ENCODE assay signal across 20 cellular contexts in genomic region chr20:35978041-35978513, GRCh38. TPM values are rescaled to one million over a fixed set of nuclear protein-coding genes. Genes with fewer than 3 reads are reported as not detected.
DNase-seq lines count a peak whose midpoint lies in the region; ATAC-seq, FAIRE-seq and TF ChIP-seq lines count a peak whose summit lies in the region.
"Had no signal": no experiment of that assay in that cellular context is flagged by ENCODE, and none has a peak within 500 bp of the region (broad histone marks: within the 10 kb centered on the region; RNA-seq: fewer than 3 reads in every experiment).

No MANE protein-coding gene starts in this region.

- no peak for TF ChIP-seq RAD21 in GM12878 (IDR thresholded peaks at IDR 0.05; ENCODE audit: insufficient read depth, low read depth, low read length)

- peaks cover 7% of the 10 kb centered on the region for H3K27me3 Mint-ChIP-seq in memory B cell

- no peaks in the 10 kb centered on the region for H3K4me1 ChIP-seq in GM12878 (ENCODE audit: control insufficient read depth, insufficient read depth, low read length)
- H3K4me1 ChIP-seq: parathyroid adenoma had no signal

- no peak for TF ChIP-seq CTCF in NB4 (IDR thresholded peaks at IDR 0.05; ENCODE audit: low read depth, low read length)
- TF ChIP-seq CTCF in GM12878 (IDR thresholded peaks at IDR 0.05 in 2 of 3, conservative IDR thresholded peaks at IDR 0.05 in 1 of 3; ENCODE audit: control insufficient read depth in 2 of 3, extremely low read depth in 1 of 3, insufficient read depth in 1 of 3, low read depth in 3 of 3, low read length in 3 of 3), result no peak

- RAD21 ChIA-PET in GM12878 (lab: Charles Lee; ENCODE audit: unreplicated experiment), result interaction anchor here (1.1 kb wide), 1 partner anchor 168 kb away, joined by 3 read pairs; no protein-coding TSS in a partner anchor

- POLR2A ChIA-PET in GM12878 (lab: Charles Lee), result no interaction called here

- SMC1A ChIA-PET in GM12878 (lab: Charles Lee; ENCODE audit: uncharacterized antibody, unreplicated experiment), result interaction anchor here (1.9 kb wide), 1 partner anchor 12 kb away, joined by 4 read pairs; no protein-coding TSS in a partner anchor

- TF ChIP-seq POLR2A in NB4 (IDR thresholded peaks at IDR 0.05; ENCODE audit: extremely low read depth, insufficient read length) (no peak), GM12878 (IDR thresholded peaks at IDR 0.05; ENCODE audit: low read depth, low read length) (no peak)

- no peak overlapping the region for H3K9ac ChIP-seq in GM12878 (ENCODE audit: control insufficient read depth, insufficient read depth, low read length)
- H3K9ac ChIP-seq: parathyroid adenoma had no signal

- no peak overlapping the region for H3K4me3 ChIP-seq in NB4 (ENCODE audit: low read depth, low read length)
- H3K4me3 ChIP-seq in GM12878, result no peak overlapping the region
- H3K4me3 ChIP-seq: SJCRH30, skin epidermis, suprapubic skin had no signal

- ATAC-seq in GM12878, result 0 out of 3 replicates have a peak, but pooled peaks have one; percentile 20
- ATAC-seq in memory B cell (ENCODE audit: low read depth), result peak; percentile 34
- no peak for ATAC-seq in HG03175 (IDR thresholded peaks at IDR 0.05; ENCODE audit: unreplicated experiment)

- H3K27ac ChIP-seq in GM12878 (ENCODE audit: control insufficient read depth, insufficient read depth), result no peak overlapping the region
- H3K27ac ChIP-seq: parathyroid adenoma, SJCRH30, skin epidermis, suprapubic skin had no signal

- no peaks in the 10 kb centered on the region for H4K20me1 ChIP-seq in GM12878 (ENCODE audit: control insufficient read depth, insufficient read depth)

- peak; percentile 41 for FAIRE-seq in GM12878 (lab: Jason Lieb, UNC)
- FAIRE-seq: H54 had no signal

- no peak overlapping the region for H3K4me2 ChIP-seq in GM12878 (ENCODE audit: control insufficient read depth, insufficient read depth)

- intact Hi-C loops in GM12878 (cut with micrococcal nuclease; ENCODE audit: unreplicated experiment), result no loop called here

- TF ChIP-seq EP300 in GM12878 (IDR thresholded peaks at IDR 0.05; ENCODE audit: borderline replicate concordance in 1 of 2, control insufficient read depth in 1 of 2, low read depth in 2 of 2, low read length in 2 of 2), result no peak

- no TSS peak for BruUV-seq in GM12878 (replicated peaks; lab: Mats Ljungman, UMichigan)

- peaks cover 2% of the 10 kb centered on the region for H3K9me3 Mint-ChIP-seq in memory B cell
- H3K9me3 Mint-ChIP-seq: naive B cell had no signal

- H3K36me3 ChIP-seq in GM12878 (ENCODE audit: control insufficient read depth in 2 of 2, insufficient read depth in 2 of 2, low read length in 1 of 2), result no peaks in the 10 kb centered on the region
- H3K36me3 ChIP-seq: SJCRH30, suprapubic skin had no signal

- 17% methylated on average over 9 of the region's 9 CpGs for WGBS in GM12878 (ENCODE audit: insufficient coverage, insufficient replicate concordance, low lambda C conversion rate, missing lambda C conversion rate)

- no peaks in the 10 kb centered on the region for H3K79me2 ChIP-seq in GM12878 (ENCODE audit: control insufficient read depth, insufficient read depth, low read length)
- H3K79me2 ChIP-seq: parathyroid adenoma had no signal

- no peak overlapping the region for H2AFZ ChIP-seq in GM12878 (ENCODE audit: control insufficient read depth, low read depth, low read length)
- H2AFZ ChIP-seq: parathyroid adenoma had no signal

- H3K4me3 Mint-ChIP-seq in memory B cell, result no peak overlapping the region
- H3K4me3 Mint-ChIP-seq: naive B cell had no signal

- H3K27me3 ChIP-seq in GM12878 (replicated peaks in 1 of 2; ENCODE audit: control insufficient read depth in 2 of 2, insufficient read depth in 2 of 2, low read length in 1 of 2), result no peaks in the 10 kb centered on the region
- H3K27me3 ChIP-seq: suprapubic skin had no signal

- H3K4me1 Mint-ChIP-seq in memory B cell, result peaks cover 3% of the 10 kb centered on the region

- CTCF ChIA-PET in GM12878 (lab: Yijun Ruan, JAX), result interaction anchor here (0.9 to 9.2 kb wide), 3 partner anchors 10 to 160 kb away, joined by 3 to 73 read pairs (median 4); no protein-coding TSS in a partner anchor

- in situ Hi-C loops in GM12878 (cut with MboI), result loop anchor here (25.0 kb wide), 1 partner anchor 459 kb away; no protein-coding TSS in a partner anchor

- H3K27ac Mint-ChIP-seq in memory B cell, result no peak overlapping the region

- peaks cover 2% of the 10 kb centered on the region for H3K36me3 Mint-ChIP-seq in memory B cell
- H3K36me3 Mint-ChIP-seq: naive B cell had no signal

- peak; percentile 32 for DNase-seq in COLO829 (ENCODE audit: low spot score)
- DNase-seq in NB4 (ENCODE audit: low read depth), result peak; percentile 74
- DNase-seq in GM12878 (ENCODE audit: low read depth, low spot score), result no peak
- DNase-seq in memory B cell (ENCODE audit: low spot score in 2 of 2), result no peak
- no peak for DNase-seq in NCI-H345 (lab: John Stamatoyannopoulos, UW)
- DNase-seq in NCI-H446 treated with DMSO at 0.1 percent for 48 hours (lab: John Stamatoyannopoulos, UW), result no peak
- DNase-seq: activated CD4-positive, alpha-beta T cell treated with anti-CD3 and anti-CD28 coated beads for 1 hour; activated naive CD4-positive, alpha-beta T cell treated with Interleukin-2 at 50 U/mL for 16 hours; cortex of kidney; DMS 273 treated with DMSO at 0.1 percent for 48 hours; KG1; naive B cell; NCI-H1436 treated with DMSO at 0.1 percent for 48 hours; SJCRH30; T1000 had no signal

- H3K9me3 ChIP-seq in GM12878 (replicated peaks; ENCODE audit: control insufficient read depth, insufficient read depth, low read length), result no peaks in the 10 kb centered on the region
- H3K9me3 ChIP-seq: SJCRH30, suprapubic skin had no signal

TF ChIP-seq in GM12878, 131 proteins besides CTCF, POLR2A, EP300 and RAD21 (continues in another document):
- TF ChIP-seq, protein P1, sequence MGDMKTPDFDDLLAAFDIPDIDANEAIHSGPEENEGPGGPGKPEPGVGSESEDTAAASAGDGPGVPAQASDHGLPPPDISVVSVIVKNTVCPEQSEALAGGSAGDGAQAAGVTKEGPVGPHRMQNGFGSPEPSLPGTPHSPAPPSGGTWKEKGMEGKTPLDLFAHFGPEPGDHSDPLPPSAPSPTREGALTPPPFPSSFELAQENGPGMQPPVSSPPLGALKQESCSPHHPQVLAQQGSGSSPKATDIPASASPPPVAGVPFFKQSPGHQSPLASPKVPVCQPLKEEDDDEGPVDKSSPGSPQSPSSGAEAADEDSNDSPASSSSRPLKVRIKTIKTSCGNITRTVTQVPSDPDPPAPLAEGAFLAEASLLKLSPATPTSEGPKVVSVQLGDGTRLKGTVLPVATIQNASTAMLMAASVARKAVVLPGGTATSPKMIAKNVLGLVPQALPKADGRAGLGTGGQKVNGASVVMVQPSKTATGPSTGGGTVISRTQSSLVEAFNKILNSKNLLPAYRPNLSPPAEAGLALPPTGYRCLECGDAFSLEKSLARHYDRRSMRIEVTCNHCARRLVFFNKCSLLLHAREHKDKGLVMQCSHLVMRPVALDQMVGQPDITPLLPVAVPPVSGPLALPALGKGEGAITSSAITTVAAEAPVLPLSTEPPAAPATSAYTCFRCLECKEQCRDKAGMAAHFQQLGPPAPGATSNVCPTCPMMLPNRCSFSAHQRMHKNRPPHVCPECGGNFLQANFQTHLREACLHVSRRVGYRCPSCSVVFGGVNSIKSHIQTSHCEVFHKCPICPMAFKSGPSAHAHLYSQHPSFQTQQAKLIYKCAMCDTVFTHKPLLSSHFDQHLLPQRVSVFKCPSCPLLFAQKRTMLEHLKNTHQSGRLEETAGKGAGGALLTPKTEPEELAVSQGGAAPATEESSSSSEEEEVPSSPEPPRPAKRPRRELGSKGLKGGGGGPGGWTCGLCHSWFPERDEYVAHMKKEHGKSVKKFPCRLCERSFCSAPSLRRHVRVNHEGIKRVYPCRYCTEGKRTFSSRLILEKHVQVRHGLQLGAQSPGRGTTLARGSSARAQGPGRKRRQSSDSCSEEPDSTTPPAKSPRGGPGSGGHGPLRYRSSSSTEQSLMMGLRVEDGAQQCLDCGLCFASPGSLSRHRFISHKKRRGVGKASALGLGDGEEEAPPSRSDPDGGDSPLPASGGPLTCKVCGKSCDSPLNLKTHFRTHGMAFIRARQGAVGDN (IDR thresholded peaks at IDR 0.05), result no peak
- no peak for TF ChIP-seq HCFC1 (IDR thresholded peaks at IDR 0.05; ENCODE audit: low read length)

RNA-seq across cellular contexts. Expression of gene CNBD2, which starts 9.7 kb away (rescaled TPM):
- 3.3 and 4.6 TPM in 2 replicates for total RNA-seq in GM12878 (2013; cell fraction: nucleolus; rRNA removed)
- total RNA-seq in GM12878 (2014; rRNA removed) (5.8 and 7.6 TPM in 2 replicates), GM12878 (2014; rRNA removed; fragmentation: Illumina TruSeq; extraction: Trizol) (3.2 and 5.8 TPM in 2 replicates), GM12878 (2021) (3.7 and 4.7 TPM in 2 replicates)
- polyA plus RNA-seq in GM12878 (2011; ENCODE audit: low read depth), result 8.8 TPM
- polyA plus RNA-seq in GM12878 (2011; rRNA removed) (4.9 and 5.3 TPM in 2 replicates), GM12878 (2014; fragmentation: Illumina TruSeq; extraction: Trizol) (3.4 and 4.5 TPM in 2 replicates), GM12878 (2014; fragmentation: Nextera tagmentation; extraction: Ambion mirVana) (1 to 10 TPM; 2.5 to 4.5 TPM), GM12878 (2014; rRNA removed) (7.4 and 8.7 TPM in 2 replicates), GM12878 (2016; fragmentation: Nextera tagmentation; extraction: Ambion mirVana) (1 to 10 TPM in 1 of 2 experiments, under 1 TPM in 1; 0.86 to 3.8 TPM)
- polyA plus RNA-seq in GM12878 (2011; cell fraction: cytosol; rRNA removed), result 5.8 and 6.1 TPM in 2 replicates
- 7.9 TPM in 2 replicates for polyA plus RNA-seq in GM12878 (2011; cell fraction: nucleus; rRNA removed)
- 2.7 and 3.8 TPM in 2 replicates for polyA plus RNA-seq in GM12878 (2012)
- polyA minus RNA-seq in GM12878 (2011; rRNA and poly(A)+ RNA removed), result 6.0 and 6.7 TPM in 2 replicates
- polyA minus RNA-seq in GM12878 (2011; cell fraction: cytosol; rRNA and poly(A)+ RNA removed), result not detected in 2 replicates
- polyA minus RNA-seq in GM12878 (2011; cell fraction: nucleus; rRNA and poly(A)+ RNA removed), result 4.6 and 8.8 TPM in 2 replicates

RNA-seq across cellular contexts. Expression of gene SCAND1, which starts 23.8 kb away (rescaled TPM):
- total RNA-seq in GM12878 (2013; cell fraction: nucleolus; rRNA removed), result 15.9 and 19.3 TPM in 2 replicates
- total RNA-seq in GM12878 (2014; rRNA removed) (62.8 and 77.3 TPM in 2 replicates), GM12878 (2014; rRNA removed; fragmentation: Illumina TruSeq; extraction: Trizol) (4.7 and 6.4 TPM in 2 replicates), GM12878 (2021) (68.1 and 73.1 TPM in 2 replicates)
- 5.9 TPM for polyA plus RNA-seq in GM12878 (2011; ENCODE audit: low read depth)
- polyA plus RNA-seq in GM12878 (2011; rRNA removed) (3.1 and 5.7 TPM in 2 replicates), GM12878 (2014; fragmentation: Illumina TruSeq; extraction: Trizol) (0.60 TPM in 1 of 2 replicates, not detected in the other), GM12878 (2014; fragmentation: Nextera tagmentation; extraction: Ambion mirVana) (under 1 TPM; 0.08 to 0.16 TPM), GM12878 (2014; rRNA removed) (45.3 and 57.0 TPM in 2 replicates), GM12878 (2016; fragmentation: Nextera tagmentation; extraction: Ambion mirVana) (100 to 1,000 TPM; 110 to 117 TPM)
- 17.9 and 34.6 TPM in 2 replicates for polyA plus RNA-seq in GM12878 (2011; cell fraction: cytosol; rRNA removed)
- polyA plus RNA-seq in GM12878 (2011; cell fraction: nucleus; rRNA removed), result 28.3 and 39.3 TPM in 2 replicates
- polyA plus RNA-seq in GM12878 (2012), result 24.8 and 33.0 TPM in 2 replicates
- polyA minus RNA-seq in GM12878 (2011; rRNA and poly(A)+ RNA removed), result 1.3 and 7.1 TPM in 2 replicates
- polyA minus RNA-seq in GM12878 (2011; cell fraction: cytosol; rRNA and poly(A)+ RNA removed), result 13.4 and 14.2 TPM in 2 replicates
- polyA minus RNA-seq in GM12878 (2011; cell fraction: nucleus; rRNA and poly(A)+ RNA removed), result 13.8 and 25.9 TPM in 2 replicates

Comparison
In these comparisons a context has a peak if more than half of its experiments do, and no peak if none do; other contexts are left out.
1. DNase-seq: peak in COLO829 (single experiment) and NB4 (single experiment); none in GM12878 (single experiment), memory B cell (0 of 2), NCI-H345 (single experiment) and NCI-H446 treated with DMSO at 0.1 percent for 48 hours (single experiment).